ENCODE assay signal across 28 cellular contexts in the genomic region with DNA sequence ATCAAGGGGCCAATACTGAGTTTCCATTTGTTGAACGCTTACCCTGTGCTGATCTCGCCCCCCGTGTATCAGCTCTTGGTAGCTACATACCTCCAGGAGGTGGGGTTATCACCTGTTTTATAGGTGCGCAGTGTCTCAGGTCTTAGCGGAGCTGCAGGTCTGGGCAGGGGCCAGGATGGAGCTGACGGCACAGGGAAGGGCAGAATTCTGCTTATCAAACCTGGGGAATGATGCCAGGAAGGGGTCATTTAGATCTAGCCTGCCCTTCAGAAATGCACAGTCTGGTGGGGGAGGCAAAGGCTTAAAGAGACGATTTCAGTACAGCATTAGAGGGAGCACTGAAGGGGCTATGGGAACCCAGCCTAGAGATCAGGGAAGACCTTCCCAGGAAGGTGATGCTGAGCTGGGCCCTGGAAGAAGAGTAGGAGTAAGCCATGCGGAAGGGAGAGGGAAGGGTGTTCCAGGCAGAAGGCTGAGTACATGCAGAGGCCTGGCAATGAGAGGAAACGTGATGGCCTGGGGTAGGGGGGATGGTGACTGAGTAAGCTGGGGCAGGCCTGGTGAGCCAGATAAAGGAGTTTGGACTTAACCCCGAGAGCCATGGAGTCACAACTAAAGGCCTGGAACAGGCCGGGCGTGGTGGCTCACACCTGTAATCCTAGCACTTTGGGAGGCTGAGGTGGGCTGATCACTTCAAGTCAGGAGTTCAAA. TPM values are rescaled to one million over a fixed set of nuclear protein-coding genes. Genes with fewer than 3 reads are reported as not detected.
DNase-seq lines count a peak whose midpoint lies in the region; ATAC-seq, FAIRE-seq and TF ChIP-seq lines count a peak whose summit lies in the region.
"Had no signal": no experiment of that assay in that cellular context is flagged by ENCODE, and none has a peak within 500 bp of the region (broad histone marks: within the 10 kb centered on the region; RNA-seq: fewer than 3 reads in every experiment).

No MANE protein-coding gene starts in this region.

- H3K27me3 Mint-ChIP-seq in neural progenitor cell (ENCODE audit: insufficient read depth, low read depth): peaks cover 3% of the 10 kb centered on the region
- H3K27me3 Mint-ChIP-seq: stimulated activated memory B cell treated with anti-CD40 and anti-IgM and Interleukin-4, amounts not matched to agents 10 μg/mL and 1 μg/mL and 100 μg/mL, for 72 hours had no signal

- peaks cover 42% of the 10 kb centered on the region for H3K4me1 Mint-ChIP-seq in neural progenitor cell
- H3K4me1 Mint-ChIP-seq: activated CD8-positive, alpha-beta memory T cell treated with anti-CD3 and anti-CD28 coated beads, Interleukin-2, amount 10 ng/mL, durations not matched to agents 7 days and 5 days; stimulated activated memory B cell treated with anti-CD40 and anti-IgM and Interleukin-4, amounts not matched to agents 10 μg/mL and 1 μg/mL and 100 μg/mL, for 72 hours had no signal

- in situ Hi-C loops in IMR-90 (cut with MboI; ENCODE audit: low sequenced_read_pairs): no loop called here

- no peaks in the 10 kb centered on the region for H3K9me3 Mint-ChIP-seq in neural progenitor cell
- H3K9me3 Mint-ChIP-seq: activated T-cell treated with anti-CD3 and anti-CD28 coated beads, Interleukin-2, amount 50 U/mL, for 72 hours; stimulated activated memory B cell treated with anti-CD40 and anti-IgM and Interleukin-4, amounts not matched to agents 10 μg/mL and 1 μg/mL and 100 μg/mL, for 72 hours had no signal

- H4K91ac ChIP-seq in IMR-90 (ENCODE audit: insufficient read depth, low read depth, low read length): no peak overlapping the region; the same call in 1 of the 2 replicates

- TF ChIP-seq POLR2A in IMR-90 (IDR thresholded peaks at IDR 0.05; ENCODE audit: low read depth, low read length): no peak

- H3K18ac ChIP-seq in IMR-90 (ENCODE audit: low read depth, low read length): no peak overlapping the region

- TF ChIP-seq CTCF in IMR-90 (conservative IDR thresholded peaks at IDR 0.05; ENCODE audit: low read depth, low read length) (no peak), bronchial epithelial cell (IDR thresholded peaks at IDR 0.05; ENCODE audit: insufficient read depth, low read length, severe bottlenecking) (no peak), neural progenitor cell (IDR thresholded peaks at IDR 0.05) (no peak)

- CTCF ChIA-PET in IMR-90 (lab: Yijun Ruan, JAX): interaction anchor here (0.6 kb wide), 1 partner anchor 206 kb away, joined by 3 read pairs; no protein-coding TSS in a partner anchor

- no peak overlapping the region for H2BK15ac ChIP-seq in IMR-90 (ENCODE audit: low read depth, low read length)

- DNase-seq in IMR-90: no peak
- DNase-seq in bronchial epithelial cell (ENCODE audit: low read depth): peak; percentile 43
- DNase-seq in neural progenitor cell (ENCODE audit: low spot score): no peak
- DNase-seq in D341Med (ENCODE audit: low spot score): no peak
- no peak for DNase-seq in kidney tubule cell (ENCODE audit: low spot score)
- DNase-seq: activated CD4-positive, CD25-positive, alpha-beta regulatory T cell; activated CD8-positive, alpha-beta memory T cell treated with anti-CD3 and anti-CD28 coated beads, Interleukin-2, amount 10 ng/mL, durations not matched to agents 7 days and 5 days; activated naive CD4-positive, alpha-beta T cell treated with Interleukin-2 at 50 U/mL for 16 hours; activated T-cell treated with anti-CD3 and anti-CD28 coated beads, Interleukin-2, amount 50 U/mL, for 72 hours; effector memory CD4-positive, alpha-beta T cell; foreskin melanocyte; heart right ventricle; NCI-H1092; NCI-H187 treated with DMSO at 0.1 percent for 48 hours; NCI-H524; SIG-M5; sigmoid colon; stimulated activated CD4-positive, alpha-beta T cell treated with anti-CD3 and anti-CD28 coated beads, Interleukin-4, amount 100 ng/mL, for 4 hours had no signal

- no peak overlapping the region for H3K14ac ChIP-seq in IMR-90 (replicated peaks; ENCODE audit: low read depth, low read length)

- no peak overlapping the region for H4K5ac ChIP-seq in IMR-90 (ENCODE audit: low read depth, low read length)

- FAIRE-seq in bronchial epithelial cell (lab: Jason Lieb, UNC): no peak
- FAIRE-seq: G401.6, GM19239 had no signal

- no peak overlapping the region for H3K23ac ChIP-seq in IMR-90 (ENCODE audit: low read depth, low read length)

- no TSS peak for BruUV-seq in IMR-90 (replicated peaks; lab: Mats Ljungman, UMichigan)

- no peak for ATAC-seq in IMR-90 (ENCODE audit: low read depth)
- no peak for ATAC-seq in GM18502 (IDR thresholded peaks at IDR 0.05; ENCODE audit: poor library complexity, unreplicated experiment)
- ATAC-seq: activated CD8-positive, alpha-beta memory T cell treated with anti-CD3 and anti-CD28 coated beads, Interleukin-2, amount 10 ng/mL, durations not matched to agents 7 days and 5 days; activated T-cell treated with anti-CD3 and anti-CD28 coated beads, Interleukin-2, amount 50 U/mL, for 72 hours; esophagus mucosa; heart right ventricle; Panc1; stimulated activated memory B cell treated with anti-CD40 and anti-IgM and Interleukin-4, amounts not matched to agents 10 μg/mL and 1 μg/mL and 100 μg/mL, for 72 hours had no signal

- no peaks in the 10 kb centered on the region for H3K36me3 Mint-ChIP-seq in neural progenitor cell
- H3K36me3 Mint-ChIP-seq: activated CD8-positive, alpha-beta memory T cell treated with anti-CD3 and anti-CD28 coated beads, Interleukin-2, amount 10 ng/mL, durations not matched to agents 7 days and 5 days; stimulated activated memory B cell treated with anti-CD40 and anti-IgM and Interleukin-4, amounts not matched to agents 10 μg/mL and 1 μg/mL and 100 μg/mL, for 72 hours had no signal

- intact Hi-C loops in IMR-90 (cut with micrococcal nuclease): no loop called here

- dilution Hi-C loops in IMR-90 (cut with HindIII; ENCODE audit: low sequenced_read_pairs, unreplicated experiment): no loop called here

- H3F3A ChIP-seq in neural progenitor cell (ENCODE audit: low read depth): peaks cover 17% of the 10 kb centered on the region

- H2BK5ac ChIP-seq in IMR-90 (ENCODE audit: low read depth, low read length, poor library complexity, severe bottlenecking): no peak overlapping the region

- no peak overlapping the region for H3K4ac ChIP-seq in IMR-90 (ENCODE audit: low read depth, low read length)

- no peak overlapping the region for H3K56ac ChIP-seq in IMR-90 (ENCODE audit: extremely low read depth, insufficient read depth, low read length)

- H3K36me3 ChIP-seq in IMR-90 (ENCODE audit: control insufficient read depth, insufficient read depth, low read length): peaks cover 12% of the 10 kb centered on the region; the same call in 1 of the 2 replicates
- peaks cover 3% of the 10 kb centered on the region for H3K36me3 ChIP-seq in bronchial epithelial cell (ENCODE audit: control insufficient read depth, insufficient read depth, low read length)
- H3K36me3 ChIP-seq in neural progenitor cell: no peaks in the 10 kb centered on the region
- H3K36me3 ChIP-seq: BLaER1 had no signal

- H3K79me1 ChIP-seq in IMR-90 (ENCODE audit: low read depth in 1 of 2, low read length in 2 of 2): peaks cover 0 to 10% of the 10 kb centered on the region in 2 experiments; a peak in 2 of 4 replicates

- no peak overlapping the region for H2AK5ac ChIP-seq in IMR-90 (ENCODE audit: low read depth, low read length)

- H4K20me1 ChIP-seq in IMR-90 (ENCODE audit: insufficient read depth, low read length): no peaks in the 10 kb centered on the region
- no peaks in the 10 kb centered on the region for H4K20me1 ChIP-seq in neural progenitor cell (ENCODE audit: low read depth)
- H4K20me1 ChIP-seq: BLaER1 had no signal

- no peaks in the 10 kb centered on the region for H3K79me2 ChIP-seq in neural progenitor cell (ENCODE audit: low read depth)

- 80% methylated on average over 1 of the region's 12 CpGs; no CpG with 5 or more reads in 1 of the 2 experiments for WGBS in IMR-90 (ENCODE audit: extremely low coverage in 2 of 2, insufficient read length in 1 of 2), 2 experiments

- H4K8ac ChIP-seq in IMR-90 (ENCODE audit: low read depth in 2 of 2, low read length in 2 of 2): 0 out of 4 replicates have a peak overlapping the region, but pooled peaks of 1 of the 2 experiments have one; percentile 10

- no peak overlapping the region for H3K4me2 ChIP-seq in IMR-90 (ENCODE audit: low read depth, low read length)
- H3K4me2 ChIP-seq in neural progenitor cell: no peak overlapping the region
- H3K4me2 ChIP-seq: BLaER1 had no signal

- H3K4me3 ChIP-seq in IMR-90 (ENCODE audit: insufficient read depth, low read depth, low read length) (no peak overlapping the region), bronchial epithelial cell (ENCODE audit: low read depth, low read length) (no peak overlapping the region), neural progenitor cell (no peak overlapping the region)
- H3K4me3 ChIP-seq: BLaER1, heart right ventricle, sigmoid colon had no signal

- H3K27ac Mint-ChIP-seq in neural progenitor cell: peak overlapping the region; percentile 54
- H3K27ac Mint-ChIP-seq: activated CD8-positive, alpha-beta memory T cell treated with anti-CD3 and anti-CD28 coated beads, Interleukin-2, amount 10 ng/mL, durations not matched to agents 7 days and 5 days; activated T-cell treated with anti-CD3 and anti-CD28 coated beads, Interleukin-2, amount 50 U/mL, for 72 hours; stimulated activated memory B cell treated with anti-CD40 and anti-IgM and Interleukin-4, amounts not matched to agents 10 μg/mL and 1 μg/mL and 100 μg/mL, for 72 hours had no signal

- POLR2A ChIA-PET in IMR-90 (lab: Charles Lee; ENCODE audit: unreplicated experiment): interaction anchor here (0.6 kb wide), 1 partner anchor 39 kb away, joined by 3 read pairs; no protein-coding TSS in a partner anchor

- peaks cover 18% of the 10 kb centered on the region for H3K4me1 ChIP-seq in IMR-90 (ENCODE audit: control insufficient read depth, insufficient read depth, low read length)
- H3K4me1 ChIP-seq in neural progenitor cell: peaks cover 22% of the 10 kb centered on the region
- H3K4me1 ChIP-seq: BLaER1 had no signal

- H3K4me3 Mint-ChIP-seq in neural progenitor cell: no peak overlapping the region
- H3K4me3 Mint-ChIP-seq: activated CD8-positive, alpha-beta memory T cell treated with anti-CD3 and anti-CD28 coated beads, Interleukin-2, amount 10 ng/mL, durations not matched to agents 7 days and 5 days; activated T-cell treated with anti-CD3 and anti-CD28 coated beads, Interleukin-2, amount 50 U/mL, for 72 hours; stimulated activated memory B cell treated with anti-CD40 and anti-IgM and Interleukin-4, amounts not matched to agents 10 μg/mL and 1 μg/mL and 100 μg/mL, for 72 hours had no signal

- no peak overlapping the region for H3K27ac ChIP-seq in IMR-90 (ENCODE audit: insufficient read depth, low read length)
- no peak overlapping the region for H3K27ac ChIP-seq in neural progenitor cell
- H3K27ac ChIP-seq: BLaER1, heart right ventricle had no signal

- H3K9me1 ChIP-seq in IMR-90 (ENCODE audit: insufficient read depth, low read length): peaks cover 19% of the 10 kb centered on the region

- TF ChIP-seq RAD21 in IMR-90 (IDR thresholded peaks at IDR 0.05; ENCODE audit: low read length): no peak

- H3K9ac ChIP-seq in IMR-90 (ENCODE audit: low read depth, low read length) (no peak overlapping the region), neural progenitor cell (no peak overlapping the region)
- H3K9ac ChIP-seq: BLaER1 had no signal

- H2BK120ac ChIP-seq in IMR-90 (ENCODE audit: low read depth, low read length): no peak overlapping the region

- H3K27me3 ChIP-seq in IMR-90 (ENCODE audit: control insufficient read depth, insufficient read depth, low read length) (no peaks in the 10 kb centered on the region), bronchial epithelial cell (ENCODE audit: control insufficient read depth, insufficient read depth, low read length) (no peaks in the 10 kb centered on the region), neural progenitor cell (no peaks in the 10 kb centered on the region)
- H3K27me3 ChIP-seq: BLaER1, heart right ventricle, sigmoid colon had no signal

- peak overlapping the region; percentile 72 for H2AFZ ChIP-seq in IMR-90 (replicated peaks; ENCODE audit: low read length, poor library complexity)
- H2AFZ ChIP-seq in neural progenitor cell (replicated peaks): no peak overlapping the region

- peak overlapping the region; percentile 35 for H2AK9ac ChIP-seq in IMR-90 (replicated peaks; ENCODE audit: low read depth, low read length, poor library complexity)

- peak overlapping the region; percentile 37; the same call in 1 of the 2 replicates for H2BK20ac ChIP-seq in IMR-90 (ENCODE audit: low read depth, low read length)

- H3K9me3 ChIP-seq in IMR-90 (ENCODE audit: control insufficient read depth, insufficient read depth, low read length) (no peaks in the 10 kb centered on the region), neural progenitor cell (ENCODE audit: low read depth) (no peaks in the 10 kb centered on the region)
- H3K9me3 ChIP-seq: BLaER1, heart right ventricle, sigmoid colon had no signal

RNA-seq across cellular contexts. Expression of a gene that starts 31.5 kb away (rescaled TPM):
- total RNA-seq in IMR-90 (2012; rRNA removed) (1.4 and 2.0 TPM in 2 replicates), bronchial epithelial cell (4.5 and 6.3 TPM in 2 replicates), neural progenitor cell (ENCODE audit: low replicate concordance) (3.1 and 9.0 TPM in 2 replicates)
- polyA plus RNA-seq in IMR-90 (2012; rRNA removed): 4.7 and 5.9 TPM in 2 replicates
- 5.6 and 18.2 TPM in 2 replicates for polyA plus RNA-seq in IMR-90 (2012; cell fraction: cytosol; rRNA removed)
- 4.1 and 7.9 TPM in 2 replicates for polyA plus RNA-seq in IMR-90 (2012; cell fraction: nucleus; rRNA removed; ENCODE audit: low replicate concordance)
- total RNA-seq: activated CD8-positive, alpha-beta memory T cell treated with anti-CD3 and anti-CD28 coated beads, Interleukin-2, amount 10 ng/mL, durations not matched to agents 7 days and 5 days; activated T-cell treated with anti-CD3 and anti-CD28 coated beads, Interleukin-2, amount 50 U/mL, for 72 hours had no signal

RNA-seq across cellular contexts. Expression of a gene that starts 37.3 kb away (rescaled TPM):
- 0.28 and 0.36 TPM in 2 replicates for total RNA-seq in IMR-90 (2012; rRNA removed)
- 0.10 and 0.14 TPM in 2 replicates for polyA plus RNA-seq in IMR-90 (2012; rRNA removed)
- 0.03 TPM in 2 replicates for polyA plus RNA-seq in IMR-90 (2012; cell fraction: cytosol; rRNA removed)
- polyA plus RNA-seq in IMR-90 (2012; cell fraction: nucleus; rRNA removed; ENCODE audit: low replicate concordance): 0.46 and 0.58 TPM in 2 replicates
- total RNA-seq in bronchial epithelial cell: 2.9 TPM in 2 replicates
- total RNA-seq in neural progenitor cell (ENCODE audit: low replicate concordance): 302 and 313 TPM in 2 replicates

RNA-seq across cellular contexts. Expression of a gene that starts 44.9 kb away (rescaled TPM):
- total RNA-seq in IMR-90 (2012; rRNA removed) (not detected in 2 replicates), bronchial epithelial cell (not detected in 2 replicates), neural progenitor cell (ENCODE audit: low replicate concordance) (not detected in 2 replicates)
- polyA plus RNA-seq in IMR-90 (2012; rRNA removed): not detected in 2 replicates
- not detected in 2 replicates for polyA plus RNA-seq in IMR-90 (2012; cell fraction: cytosol; rRNA removed)
- not detected in 2 replicates for polyA plus RNA-seq in IMR-90 (2012; cell fraction: nucleus; rRNA removed; ENCODE audit: low replicate concordance)
- total RNA-seq: activated CD8-positive, alpha-beta memory T cell treated with anti-CD3 and anti-CD28 coated beads, Interleukin-2, amount 10 ng/mL, durations not matched to agents 7 days and 5 days; activated T-cell treated with anti-CD3 and anti-CD28 coated beads, Interleukin-2, amount 50 U/mL, for 72 hours; esophagus mucosa; lung microvascular endothelial cell; posterior vena cava; sigmoid colon; ureter had no signal
- polyA plus RNA-seq: sigmoid colon had no signal

RNA-seq across cellular contexts. Expression of a gene that starts 53.4 kb away (rescaled TPM):
- 881 and 1,151 TPM in 2 replicates for total RNA-seq in IMR-90 (2012; rRNA removed)
- polyA plus RNA-seq in IMR-90 (2012; rRNA removed): 1,650 and 1,735 TPM in 2 replicates
- polyA plus RNA-seq in IMR-90 (2012; cell fraction: cytosol; rRNA removed): 3,661 and 4,271 TPM in 2 replicates
- 742 and 1,804 TPM in 2 replicates for polyA plus RNA-seq in IMR-90 (2012; cell fraction: nucleus; rRNA removed; ENCODE audit: low replicate concordance)
- 3,172 and 3,391 TPM in 2 replicates for total RNA-seq in bronchial epithelial cell
- 2,408 and 2,553 TPM in 2 replicates for total RNA-seq in neural progenitor cell (ENCODE audit: low replicate concordance)

RNA-seq across cellular contexts. Expression of a gene that starts 53.5 kb away (rescaled TPM):
- total RNA-seq in IMR-90 (2012; rRNA removed): 11.1 and 19.7 TPM in 2 replicates
- polyA plus RNA-seq in IMR-90 (2012; rRNA removed): 53.8 and 57.4 TPM in 2 replicates
- 40.2 and 49.0 TPM in 2 replicates for polyA plus RNA-seq in IMR-90 (2012; cell fraction: cytosol; rRNA removed)
- polyA plus RNA-seq in IMR-90 (2012; cell fraction: nucleus; rRNA removed; ENCODE audit: low replicate concordance): 25.4 and 61.2 TPM in 2 replicates
- total RNA-seq in bronchial epithelial cell: 30.3 and 49.2 TPM in 2 replicates
- 24.0 and 26.2 TPM in 2 replicates for total RNA-seq in neural progenitor cell (ENCODE audit: low replicate concordance)

Comparison
In these comparisons a context has a peak if more than half of its experiments do, and no peak if none do; other contexts are left out.
1. RNA of a gene that starts 37.3 kb away (total RNA-seq): 302 to 313 TPM in neural progenitor cell; 2.9 TPM in bronchial epithelial cell and 0.28 to 0.36 TPM in IMR-90; every median in the first group is over 10 times any median in the second.